ENCODE assay signal across 8 cellular contexts in the genomic region with DNA sequence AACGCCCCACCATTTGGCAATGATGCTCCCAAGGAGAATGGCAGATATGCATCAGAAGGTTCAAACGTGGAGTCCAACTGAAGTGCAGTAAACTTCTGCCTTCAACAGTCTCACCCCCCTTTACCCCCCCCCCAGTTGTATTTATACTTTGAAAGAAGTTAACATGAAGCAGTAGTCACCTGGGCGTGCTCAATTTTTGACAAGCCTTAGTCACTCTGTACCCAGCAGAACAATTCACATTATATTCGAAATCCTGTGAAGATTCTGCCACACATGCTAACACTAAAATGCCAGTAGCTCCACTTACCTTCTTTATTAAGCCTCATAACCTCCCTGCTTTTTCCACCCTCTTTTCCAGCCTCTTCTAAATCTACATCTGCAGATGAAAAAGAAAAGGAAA. TPM values are rescaled to one million over a fixed set of nuclear protein-coding genes. Genes with fewer than 3 reads are reported as not detected.
A peak's percentile ranks its signal among the peaks of the same experiment; 100 is the strongest.
DNase-seq lines count a peak whose midpoint lies in the region; ATAC-seq, FAIRE-seq and TF ChIP-seq lines count a peak whose summit lies in the region.

No MANE protein-coding gene starts in this region.

- DNase-seq in CD8-positive, alpha-beta memory T cell: no peak
- no peak for DNase-seq in SJCRH30
- no peak for DNase-seq in pancreas
- no peak for DNase-seq in CD1c-positive myeloid dendritic cell (ENCODE audit: extremely low spot score)
- DNase-seq in sciatic nerve (ENCODE audit: low spot score): no peak
- no peak for DNase-seq in GF-D8 (lab: John Stamatoyannopoulos, UW)

- peaks cover 44 to 71% (median 71%) of the 10 kb centered on the region in 3 donors for H3K4me1 Mint-ChIP-seq in CD8-positive, alpha-beta memory T cell

- peaks cover 0 to 17% (median 7%) of the 10 kb centered on the region in 3 donors for H3K36me3 Mint-ChIP-seq in CD8-positive, alpha-beta memory T cell

- no peaks in the 10 kb centered on the region for H3K27me3 ChIP-seq in CD8-positive, alpha-beta memory T cell (ENCODE audit: insufficient read depth, low read length, poor library complexity, severe bottlenecking)
- no peaks in the 10 kb centered on the region for H3K27me3 ChIP-seq in SJCRH30
- no peaks in the 10 kb centered on the region for H3K27me3 ChIP-seq in pancreas

- CTCF ChIA-PET in CD8-positive, alpha-beta memory T cell (lab: Charles Lee): interaction anchor here (0.7 to 1.8 kb wide), 2 partner anchors 115 to 241 kb away, joined by 3 to 5 read pairs; no protein-coding TSS in a partner anchor

- H3K36me3 ChIP-seq in CD8-positive, alpha-beta memory T cell (ENCODE audit: insufficient read depth, low read length): no peaks in the 10 kb centered on the region
- H3K36me3 ChIP-seq in SJCRH30 (no peaks in the 10 kb centered on the region), pancreas (no peaks in the 10 kb centered on the region)

- H3K27me3 Mint-ChIP-seq in CD8-positive, alpha-beta memory T cell: no peaks in the 10 kb centered on the region

- peak; percentile 42 for ATAC-seq in esophagus mucosa
- no peak for ATAC-seq in pancreas
- no peak for ATAC-seq in HG03108 (IDR thresholded peaks at IDR 0.05; ENCODE audit: unreplicated experiment)
- ATAC-seq in sciatic nerve: no peak

- peak overlapping the region; percentile 91 for H3K4me3 ChIP-seq in CD8-positive, alpha-beta memory T cell (ENCODE audit: low read length)
- H3K4me3 ChIP-seq in SJCRH30 (peak overlapping the region; percentile 81), pancreas (peak overlapping the region; percentile 21 to 81 (median 70))

- intact Hi-C loops in pancreas (cut with DNase I): no loop called here
- intact Hi-C loops in sciatic nerve (cut with DNase I): no loop called here

- H3K27ac ChIP-seq in CD8-positive, alpha-beta memory T cell (ENCODE audit: low read depth, low read length): peak overlapping the region; percentile 73
- H3K27ac ChIP-seq in SJCRH30 (peak overlapping the region; percentile 70; the same call in 1 of the 2 replicates), pancreas (no peak overlapping the region)

- H3K4me1 ChIP-seq in CD8-positive, alpha-beta memory T cell (ENCODE audit: insufficient read depth, low read length): peaks cover 46% of the 10 kb centered on the region
- peaks cover 6% of the 10 kb centered on the region; the same call in 1 of the 2 replicates for H3K4me1 ChIP-seq in SJCRH30
- H3K4me1 ChIP-seq in pancreas: peaks cover 0 to 7% (median 0%) of the 10 kb centered on the region in 3 donors

- H3K27ac Mint-ChIP-seq in CD8-positive, alpha-beta memory T cell: peak overlapping the region in 6 of 8 donors; percentile 4 to 98 (median 94)

- peak overlapping the region; percentile 96 to 100 (median 98) for H3K4me3 Mint-ChIP-seq in CD8-positive, alpha-beta memory T cell

- FAIRE-seq in pancreas (lab: Jason Lieb, UNC): no peak

- TF ChIP-seq CTCF in pancreas (IDR thresholded peaks at IDR 0.05): no peak

- no peaks in the 10 kb centered on the region for H3K9me3 ChIP-seq in CD8-positive, alpha-beta memory T cell (ENCODE audit: low read length)
- H3K9me3 ChIP-seq in SJCRH30 (replicated peaks): no peaks in the 10 kb centered on the region
- H3K9me3 ChIP-seq in pancreas: no peaks in the 10 kb centered on the region

- no peaks in the 10 kb centered on the region for H3K9me3 Mint-ChIP-seq in CD8-positive, alpha-beta memory T cell

- POLR2A ChIA-PET in CD8-positive, alpha-beta memory T cell (lab: Charles Lee): interaction anchor here (0.7 kb wide), 1 partner anchor 46 kb away, joined by 3 read pairs; no protein-coding TSS in a partner anchor

- WGBS in pancreas, 2 donors: 49 to 52% methylated on average over 4 of the region's 4 CpGs

RNA-seq across cellular contexts. Expression of gene ATXN7L1, which starts 0.9 kb away (rescaled TPM):
- total RNA-seq in CD8-positive, alpha-beta memory T cell: 1 to 10 TPM; 9.0 to 9.7 TPM
- 18.0 TPM for polyA plus RNA-seq in CD8-positive, alpha-beta memory T cell
- total RNA-seq in SJCRH30 (2014; rRNA removed; shearing (Covaris generic)): 5.9 and 6.2 TPM in 2 replicates
- total RNA-seq in esophagus mucosa (9.2 TPM), pancreas (1 to 10 TPM; 3.2 to 9.3 (median 5.3) TPM), sciatic nerve (22.3 TPM)
- polyA plus RNA-seq in pancreas: 1 to 10 TPM; 2.3 to 4.8 TPM

Comparison
In these comparisons a context has a peak if more than half of its experiments do, and no peak if none do; other contexts are left out.
1. H3K27ac ChIP-seq: peak in CD8-positive, alpha-beta memory T cell (single experiment) and SJCRH30 (single experiment); none in pancreas (0 of 4).
2. Peak in every context shown above with its lines, with median percentiles within 50 percentile points of each other: H3K4me3 ChIP-seq.